Comparison of ENCODE assay signal across 17 cellular contexts in genomic region chr11:32852142-32852541, GRCh38. TPM values are rescaled to one million over a fixed set of nuclear protein-coding genes. Genes with fewer than 3 reads are reported as not detected.
DNase-seq lines count a peak whose midpoint lies in the region; ATAC-seq, FAIRE-seq and TF ChIP-seq lines count a peak whose summit lies in the region.
"Had no signal": no experiment of that assay in that cellular context is flagged by ENCODE, and none has a peak within 500 bp of the region (broad histone marks: within the 10 kb centered on the region; RNA-seq: fewer than 3 reads in every experiment).

No MANE protein-coding gene starts in this region.

- H3K4me2 ChIP-seq in H9 (ENCODE audit: insufficient read depth, insufficient read length, low read length), result no peak overlapping the region

- TF ChIP-seq CTCF in H9 (conservative IDR thresholded peaks at IDR 0.05) (no peak), fibroblast of mammary gland (conservative IDR thresholded peaks at IDR 0.05; ENCODE audit: control insufficient read depth, insufficient read depth, low read depth, low read length) (no peak)

- H3K36me3 Mint-ChIP-seq in H9 (ENCODE audit: insufficient read depth in 1 of 3, low read depth in 3 of 3), result peaks cover 0 to 2% (median 0%) of the 10 kb centered on the region in 3 experiments; a peak in 1 of 7 replicates
- H3K36me3 Mint-ChIP-seq in activated naive CD8-positive, alpha-beta T cell treated with anti-CD3 and anti-CD28 coated beads, Interleukin-2, amount 50 U/mL, for 24 hours (ENCODE audit: low read depth), result no peaks in the 10 kb centered on the region
- H3K36me3 Mint-ChIP-seq: activated naive CD4-positive, alpha-beta T cell treated with anti-CD3 and anti-CD28 coated beads, Interleukin-2, amount 50 U/mL, for 24 hours had no signal

- no peak overlapping the region for H3K56ac ChIP-seq in H9 (ENCODE audit: insufficient read length, low read depth, low read length)

- peak overlapping the region; percentile 16 to 63 (median 19); a peak in 5 of 7 replicates for H3K27ac Mint-ChIP-seq in H9
- H3K27ac Mint-ChIP-seq in activated naive CD8-positive, alpha-beta T cell treated with anti-CD3 and anti-CD28 coated beads, Interleukin-2, amount 50 U/mL, for 24 hours, result no peak overlapping the region
- H3K27ac Mint-ChIP-seq: activated naive CD4-positive, alpha-beta T cell treated with anti-CD3 and anti-CD28 coated beads, Interleukin-2, amount 50 U/mL, for 24 hours had no signal

- no peak overlapping the region for H2AFZ ChIP-seq in H9 (ENCODE audit: low read length)
- H2AFZ ChIP-seq: parathyroid adenoma had no signal

- H4K8ac ChIP-seq in H9 (replicated peaks; ENCODE audit: insufficient read length, low read depth, low read length), result no peak overlapping the region

- no peak overlapping the region for H2BK12ac ChIP-seq in H9 (ENCODE audit: insufficient read length, low read depth, low read length)

- H3K9me3 Mint-ChIP-seq in H9, result no peaks in the 10 kb centered on the region
- H3K9me3 Mint-ChIP-seq in activated naive CD8-positive, alpha-beta T cell treated with anti-CD3 and anti-CD28 coated beads, Interleukin-2, amount 50 U/mL, for 24 hours, result peaks cover 4% of the 10 kb centered on the region
- H3K9me3 Mint-ChIP-seq: activated naive CD4-positive, alpha-beta T cell treated with anti-CD3 and anti-CD28 coated beads, Interleukin-2, amount 50 U/mL, for 24 hours had no signal

- ATAC-seq in activated naive CD8-positive, alpha-beta T cell treated with anti-CD3 and anti-CD28 coated beads, Interleukin-2, amount 50 U/mL, for 24 hours, result no peak
- no peak for ATAC-seq in HG03139 (IDR thresholded peaks at IDR 0.05; ENCODE audit: unreplicated experiment)
- ATAC-seq: K562 had no signal

- H3K79me2 ChIP-seq in H9 (ENCODE audit: insufficient read depth, low read length), result no peaks in the 10 kb centered on the region
- H3K79me2 ChIP-seq: parathyroid adenoma had no signal

- H3K4me3 ChIP-seq in fibroblast of mammary gland (ENCODE audit: control insufficient read depth, low read depth, low read length) (no peak overlapping the region), small intestine (ENCODE audit: low read depth in 1 of 2, low read length in 2 of 2) (no peak overlapping the region)
- H3K4me3 ChIP-seq: K562, stomach had no signal

- no peak overlapping the region for H3K27ac ChIP-seq in H9 (ENCODE audit: insufficient read length, low read depth, low read length)
- peak overlapping the region in 1 of 2 donors; percentile 30 for H3K27ac ChIP-seq in small intestine (ENCODE audit: low read depth in 1 of 2, low read length in 1 of 2)
- H3K27ac ChIP-seq: parathyroid adenoma, stomach had no signal

- no peak overlapping the region for H2BK5ac ChIP-seq in H9 (ENCODE audit: insufficient read length, low read length)

- H3K18ac ChIP-seq in H9 (ENCODE audit: insufficient read length, low read depth, low read length), result no peak overlapping the region

- H3K14ac ChIP-seq in H9 (ENCODE audit: insufficient read depth, low read length), result no peak overlapping the region

- no peak overlapping the region for H4K91ac ChIP-seq in H9 (ENCODE audit: insufficient read length, low read depth, low read length)

- no peak overlapping the region for H2BK15ac ChIP-seq in H9 (ENCODE audit: low read depth, low read length)

- H3K4me1 ChIP-seq in H9 (ENCODE audit: insufficient read depth, low read length) (no peaks in the 10 kb centered on the region), small intestine (ENCODE audit: control insufficient read depth in 2 of 2, insufficient read depth in 1 of 2, low read depth in 1 of 2, low read length in 1 of 2) (no peaks in the 10 kb centered on the region)
- H3K4me1 ChIP-seq: parathyroid adenoma, stomach had no signal

- H3K23me2 ChIP-seq in H9 (ENCODE audit: insufficient read length, low read depth, low read length, poor library complexity, severe bottlenecking), result no peaks in the 10 kb centered on the region

- H3K27me3 ChIP-seq in H9 (ENCODE audit: insufficient read depth, low read length), result no peaks in the 10 kb centered on the region
- no peaks in the 10 kb centered on the region for H3K27me3 ChIP-seq in small intestine (ENCODE audit: control insufficient read depth in 2 of 2, insufficient read depth in 2 of 2, low read length in 2 of 2)
- H3K27me3 ChIP-seq: stomach had no signal

- H3K4ac ChIP-seq in H9 (ENCODE audit: low read depth, low read length), result no peak overlapping the region

- no CpG with 5 or more reads among the region's 5 CpGs for WGBS in H9 (ENCODE audit: extremely low coverage, insufficient read length, low lambda C conversion rate)
- 13 to 49% (median 32%) methylated on average over 5 of the region's 5 CpGs for WGBS in small intestine, 3 donors

- DNase-seq in H9 (no peak), RPMI7951 (ENCODE audit: low read depth) (peak; percentile 49), fibroblast of mammary gland (ENCODE audit: low read depth) (peak; percentile 66), small intestine (peak; percentile 88), germinal center (ENCODE audit: low spot score) (no peak), inferior parietal cortex (ENCODE audit: extremely low spot score) (no peak)
- DNase-seq in activated naive CD8-positive, alpha-beta T cell treated with anti-CD3 and anti-CD28 coated beads, Interleukin-2, amount 50 U/mL, for 24 hours, result no peak
- DNase-seq: activated CD4-positive, alpha-beta T cell treated with anti-CD3 and anti-CD28 coated beads, Interleukin-2, amount 50 U/mL, for 48 hours; effector memory CD4-positive, alpha-beta T cell; kidney; stomach had no signal

- no peaks in the 10 kb centered on the region for H4K20me1 ChIP-seq in H9 (ENCODE audit: control insufficient read depth, insufficient read depth, insufficient read length)

- H3K9me3 ChIP-seq in H9 (ENCODE audit: control insufficient read depth, low read depth, low read length) (no peaks in the 10 kb centered on the region), small intestine (ENCODE audit: control insufficient read depth, low read depth) (no peaks in the 10 kb centered on the region)
- H3K9me3 ChIP-seq: stomach had no signal

- H2AK5ac ChIP-seq in H9 (ENCODE audit: insufficient read length, low read length), result no peak overlapping the region

- no peak overlapping the region for H3K9ac ChIP-seq in H9 (ENCODE audit: extremely low read depth, insufficient read length, low read length)
- H3K9ac ChIP-seq: parathyroid adenoma had no signal

- H4K5ac ChIP-seq in H9 (ENCODE audit: insufficient read length, low read depth, low read length), result no peak overlapping the region

- H3K36me3 ChIP-seq in small intestine (ENCODE audit: control insufficient read depth in 2 of 2, insufficient read depth in 2 of 2, low read length in 2 of 2), result no peaks in the 10 kb centered on the region

- H2BK120ac ChIP-seq in H9 (ENCODE audit: low read depth, low read length, poor library complexity, severe bottlenecking), result no peak overlapping the region

- H3T11ph ChIP-seq in H9 (ENCODE audit: low read length), result no peak overlapping the region

- no peak for FAIRE-seq in small intestine (lab: Jason Lieb, UNC)
- FAIRE-seq: GM18507, K562, kidney had no signal

- no peak overlapping the region for H3K4me3 Mint-ChIP-seq in H9
- no peak overlapping the region for H3K4me3 Mint-ChIP-seq in activated naive CD8-positive, alpha-beta T cell treated with anti-CD3 and anti-CD28 coated beads, Interleukin-2, amount 50 U/mL, for 24 hours
- H3K4me3 Mint-ChIP-seq: activated naive CD4-positive, alpha-beta T cell treated with anti-CD3 and anti-CD28 coated beads, Interleukin-2, amount 50 U/mL, for 24 hours had no signal

- no peak overlapping the region for H3K23ac ChIP-seq in H9 (ENCODE audit: insufficient read length, low read depth, low read length)

- no peak overlapping the region for H2BK20ac ChIP-seq in H9 (ENCODE audit: low read depth, low read length, poor library complexity, severe bottlenecking)

- no peaks in the 10 kb centered on the region for H3K27me3 Mint-ChIP-seq in H9 (ENCODE audit: low read depth)
- H3K27me3 Mint-ChIP-seq in activated naive CD8-positive, alpha-beta T cell treated with anti-CD3 and anti-CD28 coated beads, Interleukin-2, amount 50 U/mL, for 24 hours, result peaks cover 6% of the 10 kb centered on the region

- H3K79me1 ChIP-seq in H9 (ENCODE audit: insufficient read depth, low read depth, low read length, poor library complexity, severe bottlenecking), result no peaks in the 10 kb centered on the region

- H3K4me1 Mint-ChIP-seq in H9, result peaks cover 5 to 7% of the 10 kb centered on the region in 2 experiments
- peaks cover 3% of the 10 kb centered on the region for H3K4me1 Mint-ChIP-seq in activated naive CD8-positive, alpha-beta T cell treated with anti-CD3 and anti-CD28 coated beads, Interleukin-2, amount 50 U/mL, for 24 hours

RNA-seq across cellular contexts. Expression of gene PRRG4, which starts 22.4 kb away (rescaled TPM):
- 1.2 TPM in 2 replicates for total RNA-seq in H9 (2021)
- 0.24 and 0.49 TPM in 2 replicates for total RNA-seq in RPMI7951 (2014; rRNA removed; shearing (Covaris generic))
- 10 to 100 TPM in 1 of 3 donors, 1 to 10 TPM in 2; 5.1 to 11.2 (median 7.6) TPM for polyA plus RNA-seq in small intestine
- total RNA-seq: K562 had no signal
- polyA plus RNA-seq: K562 had no signal

RNA-seq across cellular contexts. Expression of gene QSER1, which starts 40.5 kb away (rescaled TPM):
- total RNA-seq in H9 (2021), result 128 and 139 TPM in 2 replicates
- 19.2 and 21.4 TPM in 2 replicates for total RNA-seq in RPMI7951 (2014; rRNA removed; shearing (Covaris generic))
- 1 to 10 TPM; 1.4 to 4.7 (median 1.8) TPM for polyA plus RNA-seq in small intestine

RNA-seq across cellular contexts. Expression of gene CCDC73, which starts 57.7 kb away (rescaled TPM):
- 0.04 TPM in 1 of 2 replicates, not detected in the other for total RNA-seq in H9 (2021)
- total RNA-seq in RPMI7951 (2014; rRNA removed; shearing (Covaris generic)), result 0.10 TPM in 1 of 2 replicates, not detected in the other
- polyA plus RNA-seq in small intestine, result under 1 TPM in 1 of 3 donors, not detected in 2; 0.01 TPM
- total RNA-seq: K562, NCI-H460 had no signal
- polyA plus RNA-seq: stomach had no signal

Comparison
In these comparisons a context has a peak if more than half of its experiments do, and no peak if none do; other contexts are left out.
1. DNase-seq: peak in RPMI7951 (single experiment), fibroblast of mammary gland (single experiment) and small intestine (single experiment); none in H9 (single experiment), activated naive CD8-positive, alpha-beta T cell treated with anti-CD3 and anti-CD28 coated beads, Interleukin-2, amount 50 U/mL, for 24 hours (single experiment), germinal center (single experiment) and inferior parietal cortex (single experiment).